12 cellular contexts compared by ENCODE assay signal in genomic region chr3:128274837-128275236, GRCh38.
DNase-seq lines count a peak whose midpoint lies in the region; ATAC-seq and TF ChIP-seq lines count a peak whose summit lies in the region.
"Had no signal": no experiment of that assay in that cellular context is flagged by ENCODE, and none has a peak within 500 bp of the region (broad histone marks: within the 10 kb centered on the region; RNA-seq: fewer than 3 reads in every experiment).

No MANE protein-coding gene starts in this region.

- H3K4me3 ChIP-seq in HFF-Myc (replicated peaks; ENCODE audit: low read depth, low read length) = no peak overlapping the region
- H3K4me3 ChIP-seq in fibroblast of villous mesenchyme (ENCODE audit: low read depth, low read length) = no peak overlapping the region

- H3K36me3 Mint-ChIP-seq in type B pancreatic cell = peaks cover 4% of the 10 kb centered on the region

- H3K4me3 Mint-ChIP-seq in type B pancreatic cell = no peak overlapping the region

- no peaks in the 10 kb centered on the region for H3K27me3 Mint-ChIP-seq in type B pancreatic cell

- H3K27ac Mint-ChIP-seq in type B pancreatic cell = no peak overlapping the region

- TF ChIP-seq CTCF in HFF-Myc (IDR thresholded peaks at IDR 0.05; ENCODE audit: low read depth, low read length, missing control alignments) (no peak), fibroblast of villous mesenchyme (IDR thresholded peaks at IDR 0.05; ENCODE audit: insufficient read depth, low read depth, low read length) (peak; percentile 15), type B pancreatic cell (conservative IDR thresholded peaks at IDR 0.05) (no peak)

- ATAC-seq in HG02759 (IDR thresholded peaks at IDR 0.05; ENCODE audit: unreplicated experiment) = no peak
- ATAC-seq in HG03571 (IDR thresholded peaks at IDR 0.05; ENCODE audit: unreplicated experiment) = no peak

- peaks cover 36% of the 10 kb centered on the region for H3K4me1 Mint-ChIP-seq in type B pancreatic cell (ENCODE audit: unreplicated experiment)

- no peaks in the 10 kb centered on the region for H3K9me3 Mint-ChIP-seq in type B pancreatic cell

- peak; percentile 42 for DNase-seq in HFF-Myc (ENCODE audit: extremely low read depth, low read depth)
- DNase-seq in amniotic stem cell (lab: John Stamatoyannopoulos, UW) = peak; percentile 82
- DNase-seq in fibroblast of villous mesenchyme (ENCODE audit: low read depth) = peak; percentile 93
- peak; percentile 50 for DNase-seq in type B pancreatic cell (ENCODE audit: extremely low spot score, unreplicated experiment)
- DNase-seq in epidermal melanocyte (ENCODE audit: insufficient read length, low spot score) = no peak
- DNase-seq: activated CD4-positive, CD25-positive, alpha-beta regulatory T cell treated with anti-CD3 and anti-CD28 coated beads, Interleukin-2, amount 50 U/mL, for 72 hours; activated effector memory CD4-positive, alpha-beta T cell treated with Interleukin-2 at 50 U/mL for 16 hours; cortex of kidney; NCI-H446 treated with DMSO at 0.1 percent for 48 hours; SHP77 had no signal
